In the genomic region with DNA sequence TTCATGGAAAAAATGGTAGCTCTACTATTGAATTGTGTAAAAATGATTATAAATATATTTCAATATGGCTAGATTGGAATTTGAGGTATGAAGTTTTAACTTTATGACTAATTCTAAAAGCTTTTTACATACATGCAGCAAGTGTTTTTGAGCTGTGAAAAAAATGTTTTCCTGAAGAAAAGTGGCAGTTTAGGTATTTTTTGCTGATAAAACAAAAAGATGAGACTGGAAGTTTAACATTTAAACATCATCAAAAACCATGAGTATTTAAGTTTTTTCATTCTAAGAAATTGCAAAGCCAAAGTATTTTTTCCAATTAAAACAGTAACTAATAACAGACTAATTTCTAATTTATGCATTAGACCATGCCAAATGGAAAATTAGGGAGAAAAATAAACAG, we compare ENCODE assay signal across 9 cellular contexts.
"Had no signal": no experiment of that assay in that cellular context is flagged by ENCODE, and none has a peak within 500 bp of the region (broad histone marks: within the 10 kb centered on the region; RNA-seq: fewer than 3 reads in every experiment).

No MANE protein-coding gene starts in this region.

- H2AFZ ChIP-seq: GM23338 had no signal

- H3K27ac Mint-ChIP-seq: GM23338, HFFc6 had no signal

- H3K4me3 ChIP-seq: GM23338, HAP-1 had no signal

- H3K4me2 ChIP-seq: GM23338 had no signal

- H3K9me3 Mint-ChIP-seq: GM23338 had no signal

- H3K4me3 Mint-ChIP-seq: GM23338, HFFc6 had no signal

- DNase-seq: HFFc6, Kasumi-1, KBM-7 had no signal

- ATAC-seq: GM23338, HCT116 had no signal

- H3K4me1 ChIP-seq: HAP-1 had no signal

- FAIRE-seq: H1, H54, HTR-8/SVneo had no signal

- H3K36me3 ChIP-seq: HAP-1 had no signal

- H3K4me1 Mint-ChIP-seq: GM23338 had no signal
